Comparison of ENCODE assay signal across 24 cellular contexts in the genomic region with DNA sequence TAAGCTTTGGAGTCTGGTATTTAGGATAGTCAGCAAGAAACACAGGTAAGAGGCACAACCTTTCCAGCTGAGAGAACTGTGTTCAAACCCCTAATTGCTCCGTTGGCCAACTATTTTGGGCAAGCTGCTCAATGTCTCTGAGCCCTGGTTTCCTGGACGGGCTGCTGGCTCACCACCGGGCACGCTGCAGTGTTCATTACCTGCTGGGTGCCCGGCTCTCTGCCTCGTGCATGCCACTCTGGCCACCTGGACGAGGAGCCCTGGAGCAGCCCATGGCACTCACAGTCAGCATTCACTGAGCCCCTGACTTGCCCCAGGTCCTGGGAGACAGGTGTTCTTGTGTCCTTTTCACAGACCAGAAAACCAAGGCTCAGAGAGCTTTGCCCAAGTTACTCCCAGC. TPM values are rescaled to one million over a fixed set of nuclear protein-coding genes. Genes with fewer than 3 reads are reported as not detected.
DNase-seq lines count a peak whose midpoint lies in the region; ATAC-seq, FAIRE-seq and TF ChIP-seq lines count a peak whose summit lies in the region.
"Had no signal": no experiment of that assay in that cellular context is flagged by ENCODE, and none has a peak within 500 bp of the region (broad histone marks: within the 10 kb centered on the region; RNA-seq: fewer than 3 reads in every experiment).

No MANE protein-coding gene starts in this region.

- no peak overlapping the region for H3K9ac ChIP-seq in neuronal stem cell (ENCODE audit: low read depth, low read length, poor library complexity)
- H3K9ac ChIP-seq: BLaER1 had no signal

- H4K8ac ChIP-seq in neuronal stem cell (ENCODE audit: low read depth, low read length), result no peak overlapping the region

- H3K14ac ChIP-seq in neuronal stem cell (ENCODE audit: low read length), result no peak overlapping the region

- ATAC-seq in Right ventricle myocardium superior (ENCODE audit: poor library complexity), result no peak

- H3K4me2 ChIP-seq in neuronal stem cell (ENCODE audit: insufficient read depth, low read length, poor library complexity, severe bottlenecking), result no peak overlapping the region
- H3K4me2 ChIP-seq: BLaER1 had no signal

- DNase-seq in Right ventricle myocardium superior (peak; percentile 24), left ventricle myocardium inferior (no peak), neuronal stem cell (ENCODE audit: low spot score) (no peak), uterus (no peak), GM19238 (ENCODE audit: insufficient read length, low spot score) (no peak), HEK293T (ENCODE audit: extremely low spot score) (no peak), D721Med (ENCODE audit: insufficient read length, low spot score) (no peak)
- DNase-seq: 8988T; ACHN; BE2C; C1 segment of cervical spinal cord; CD4-positive, alpha-beta memory T cell; CD4-positive, CD25-positive, alpha-beta regulatory T cell; CD8-positive, alpha-beta memory T cell; COR-L47; DMS79 treated with DMSO at 0.1 percent for 48 hours; GF-D8 had no signal

- TF ChIP-seq CTCF in left ventricle myocardium inferior (IDR thresholded peaks at IDR 0.05; ENCODE audit: borderline replicate concordance), result no peak
- no peak for TF ChIP-seq CTCF in uterus (IDR thresholded peaks at IDR 0.05)
- no peak for TF ChIP-seq CTCF in D721Med (IDR thresholded peaks at IDR 0.05; ENCODE audit: insufficient read depth, missing control alignments)

- CTCF ChIA-PET in HEK293T (lab: Yijun Ruan, JAX), result no interaction called here

- peak overlapping the region; percentile 60 for H3K18ac ChIP-seq in neuronal stem cell (ENCODE audit: low read length)

- H3K4me3 ChIP-seq in left ventricle myocardium inferior, result no peak overlapping the region
- H3K4me3 ChIP-seq in neuronal stem cell (ENCODE audit: low read length in 2 of 2), result no peak overlapping the region
- H3K4me3 ChIP-seq in uterus, result no peak overlapping the region
- H3K4me3 ChIP-seq: BLaER1 had no signal

- POLR2A ChIA-PET in HEK293T (lab: Yijun Ruan, JAX), result no interaction called here

- H3K23ac ChIP-seq in neuronal stem cell (ENCODE audit: low read depth, low read length, poor library complexity), result no peak overlapping the region

- TF ChIP-seq POLR2A in uterus (IDR thresholded peaks at IDR 0.05), result no peak

- H3K27me3 ChIP-seq in left ventricle myocardium inferior (ENCODE audit: low read depth) (peaks cover 34% of the 10 kb centered on the region), neuronal stem cell (ENCODE audit: control insufficient read depth in 3 of 3, insufficient read depth in 3 of 3, low read depth in 1 of 3, low read length in 3 of 3) (peaks cover 0 to 18% (median 0%) of the 10 kb centered on the region in 3 experiments), uterus (no peaks in the 10 kb centered on the region)
- H3K27me3 ChIP-seq: BE2C, BLaER1 had no signal

- no peak overlapping the region for H4K91ac ChIP-seq in neuronal stem cell (ENCODE audit: low read depth, low read length, poor library complexity)

- H2BK5ac ChIP-seq in neuronal stem cell (ENCODE audit: low read length), result no peak overlapping the region

- H2BK15ac ChIP-seq in neuronal stem cell (ENCODE audit: low read length), result peak overlapping the region; percentile 33

- peak overlapping the region; percentile 94 for H2AK5ac ChIP-seq in neuronal stem cell (ENCODE audit: low read depth, low read length)

- H2AFZ ChIP-seq in neuronal stem cell (ENCODE audit: low read length), result no peak overlapping the region

- no peak overlapping the region for H3K4ac ChIP-seq in neuronal stem cell (ENCODE audit: low read length)

- H3K9me3 ChIP-seq in left ventricle myocardium inferior (replicated peaks) (no peaks in the 10 kb centered on the region), neuronal stem cell (replicated peaks in 1 of 2; ENCODE audit: control insufficient read depth in 2 of 2, insufficient read depth in 1 of 2, low read depth in 1 of 2, low read length in 2 of 2) (no peaks in the 10 kb centered on the region), uterus (no peaks in the 10 kb centered on the region)
- H3K9me3 ChIP-seq: BE2C, BLaER1 had no signal

- H2BK12ac ChIP-seq in neuronal stem cell (ENCODE audit: low read length), result no peak overlapping the region

- no CpG with 5 or more reads among the region's 7 CpGs for WGBS in neuronal stem cell (ENCODE audit: extremely low coverage in 2 of 2, insufficient read length in 2 of 2, insufficient replicate concordance in 1 of 2), 2 donors

- no peaks in the 10 kb centered on the region for H3K79me1 ChIP-seq in neuronal stem cell (ENCODE audit: low read depth, low read length)

- H3K36me3 ChIP-seq in left ventricle myocardium inferior (no peaks in the 10 kb centered on the region), neuronal stem cell (replicated peaks in 1 of 2; ENCODE audit: control insufficient read depth in 2 of 2, insufficient read depth in 2 of 2, low read length in 2 of 2) (no peaks in the 10 kb centered on the region), uterus (no peaks in the 10 kb centered on the region)
- H3K36me3 ChIP-seq: BE2C, BLaER1 had no signal

- H3K27ac ChIP-seq in left ventricle myocardium inferior (replicated peaks), result no peak overlapping the region
- H3K27ac ChIP-seq in neuronal stem cell (replicated peaks; ENCODE audit: low read length), result no peak overlapping the region
- peak overlapping the region; percentile 88 to 92 for H3K27ac ChIP-seq in uterus
- H3K27ac ChIP-seq: BLaER1 had no signal

- FAIRE-seq in D721Med (lab: Jason Lieb, UNC), result no peak
- FAIRE-seq: A204.1, G401.6, GM12891 had no signal

- H3K4me1 ChIP-seq in left ventricle myocardium inferior (peaks cover 13% of the 10 kb centered on the region), neuronal stem cell (ENCODE audit: control insufficient read depth in 2 of 2, insufficient read depth in 1 of 2, low read depth in 1 of 2, low read length in 2 of 2) (peaks cover 6 to 26% of the 10 kb centered on the region in 2 donors), uterus (peaks cover 5 to 7% of the 10 kb centered on the region in 2 donors)

- H2BK120ac ChIP-seq in neuronal stem cell (ENCODE audit: low read depth, low read length), result no peak overlapping the region

- intact Hi-C loops in Right ventricle myocardium superior (cut with DNase I) (no loop called here), left ventricle myocardium inferior (cut with micrococcal nuclease) (no loop called here), uterus (cut with DNase I; ENCODE audit: low total_unique reads) (no loop called here)

TF ChIP-seq in HEK293T, 16 proteins besides CTCF, POLR2A, EP300 and RAD21:
- TF ChIP-seq FOXK2 (IDR thresholded peaks at IDR 0.05), result no peak
- no peak for TF ChIP-seq NFRKB (IDR thresholded peaks at IDR 0.05)
- TF ChIP-seq L3MBTL2 (conservative IDR thresholded peaks at IDR 0.05), result no peak
TF ChIP-seq in HEK293T: peak in this region for 0.

RNA-seq across cellular contexts. Expression of a gene that starts 51.0 kb away (rescaled TPM):
- total RNA-seq in Right ventricle myocardium superior (not detected), left ventricle myocardium inferior (not detected), uterus (not detected)
- polyA plus RNA-seq in neuronal stem cell (2013, experiment 1 of 2), result 0.03 TPM
- not detected for polyA plus RNA-seq in neuronal stem cell (2013, experiment 2 of 2)
- total RNA-seq: A673; CD4-positive, alpha-beta memory T cell; CD4-positive, CD25-positive, alpha-beta regulatory T cell; CD8-positive, alpha-beta memory T cell had no signal
- polyA plus RNA-seq: AG04450; CD14-positive monocyte; CD4-positive, alpha-beta memory T cell; CD4-positive, CD25-positive, alpha-beta regulatory T cell; CD8-positive, alpha-beta memory T cell had no signal

Comparison
In these comparisons a context has a peak if more than half of its experiments do, and no peak if none do; other contexts are left out.
1. H3K27ac ChIP-seq: peak in uterus (2 of 2); none in left ventricle myocardium inferior (single experiment) and neuronal stem cell (single experiment).